In genomic region chr22:40654522-40655167, GRCh38 we compare ENCODE assay signal across 8 cellular contexts. TPM values are rescaled to one million over a fixed set of nuclear protein-coding genes. Genes with fewer than 3 reads are reported as not detected.
DNase-seq lines count a peak whose midpoint lies in the region; ATAC-seq and TF ChIP-seq lines count a peak whose summit lies in the region.

No MANE protein-coding gene starts in this region.

- H3K27ac ChIP-seq in lower lobe of right lung (peak overlapping the region; percentile 21), vagina (peak overlapping the region; percentile 96)

- ATAC-seq in lower lobe of right lung (peak in 1 of 2 donors; percentile 28), HG03039 (IDR thresholded peaks at IDR 0.05; ENCODE audit: unreplicated experiment) (no peak), GM21423 (IDR thresholded peaks at IDR 0.05; ENCODE audit: unreplicated experiment) (no peak), GM18505 (IDR thresholded peaks at IDR 0.05; ENCODE audit: unreplicated experiment) (no peak)

- no peaks in the 10 kb centered on the region for H3K27me3 ChIP-seq in lower lobe of right lung (ENCODE audit: low read depth)
- no peaks in the 10 kb centered on the region for H3K27me3 ChIP-seq in vagina

- TF ChIP-seq CTCF in lower lobe of right lung (IDR thresholded peaks at IDR 0.05) = peak; percentile 26
- TF ChIP-seq CTCF in vagina (IDR thresholded peaks at IDR 0.05) = peak in 1 of 3 experiments; percentile 22

- DNase-seq in COLO829 (ENCODE audit: low spot score) (peak; percentile 74), NCI-H446 treated with DMSO at 0.1 percent for 48 hours (lab: John Stamatoyannopoulos, UW) (peak; percentile 79), dermis blood vessel endothelial cell (peak; percentile 61), lower lobe of right lung (no peak), vagina (ENCODE audit: extremely low spot score in 2 of 2) (no peak)

- H3K4me1 ChIP-seq in lower lobe of right lung (peaks cover 25% of the 10 kb centered on the region), vagina (peaks cover 37% of the 10 kb centered on the region)

- H3K36me3 ChIP-seq in lower lobe of right lung (no peaks in the 10 kb centered on the region), vagina (no peaks in the 10 kb centered on the region)

- H3K4me3 ChIP-seq in lower lobe of right lung (no peak overlapping the region), vagina (no peak overlapping the region)

- intact Hi-C loops in lower lobe of right lung (cut with DNase I) = no loop called here
- intact Hi-C loops in vagina (cut with DNase I) = no loop called here

- TF ChIP-seq POLR2A in vagina (IDR thresholded peaks at IDR 0.05) = no peak
- no peak for TF ChIP-seq POLR2A in GM18505 (IDR thresholded peaks at IDR 0.05; ENCODE audit: borderline replicate concordance, extremely low read depth, insufficient read depth, insufficient read length)

- H3K9me3 ChIP-seq in lower lobe of right lung (no peaks in the 10 kb centered on the region), vagina (no peaks in the 10 kb centered on the region)

RNA-seq across cellular contexts. Expression of gene MRTFA, which starts 18.1 kb away (rescaled TPM):
- total RNA-seq in dermis blood vessel endothelial cell (33.1 and 41.4 TPM in 2 replicates), lower lobe of right lung (54.2 TPM), vagina (99.4 TPM)

RNA-seq across cellular contexts. Expression of gene MCHR1, which starts 24.6 kb away (rescaled TPM):
- total RNA-seq in dermis blood vessel endothelial cell (0.09 TPM in 1 of 2 replicates, not detected in the other), lower lobe of right lung (not detected), vagina (not detected)

Comparison
In these comparisons a context has a peak if more than half of its experiments do, and no peak if none do; other contexts are left out.
1. DNase-seq: peak in COLO829 (single experiment), NCI-H446 treated with DMSO at 0.1 percent for 48 hours (single experiment) and dermis blood vessel endothelial cell (single experiment); none in lower lobe of right lung (single experiment) and vagina (0 of 2).